16 cellular contexts compared by ENCODE assay signal in genomic region chr18:35854095-35854494, GRCh38.
DNase-seq lines count a peak whose midpoint lies in the region; ATAC-seq, FAIRE-seq and TF ChIP-seq lines count a peak whose summit lies in the region.
"Had no signal": no experiment of that assay in that cellular context is flagged by ENCODE, and none has a peak within 500 bp of the region (broad histone marks: within the 10 kb centered on the region; RNA-seq: fewer than 3 reads in every experiment).

No MANE protein-coding gene starts in this region.

- H2AFZ ChIP-seq in H1 (ENCODE audit: low read length), result no peak overlapping the region

- H3K18ac ChIP-seq in H1 (ENCODE audit: extremely low read depth, low read length) (peak overlapping the region; percentile 75), mesendoderm (ENCODE audit: low read length) (peak overlapping the region; percentile 65)

- H3K23ac ChIP-seq in H1 (ENCODE audit: insufficient read length) (no peak overlapping the region), mesendoderm (ENCODE audit: low read length) (no peak overlapping the region)

- no peak for TF ChIP-seq POLR2A in H1 (IDR thresholded peaks at IDR 0.05; ENCODE audit: control extremely low read depth in 1 of 2, low read depth in 2 of 2, low read length in 2 of 2)

- H3K4me3 ChIP-seq in H1 (ENCODE audit: extremely low read depth in 1 of 4, insufficient read depth in 2 of 4, low read depth in 3 of 4, low read length in 4 of 4) (no peak overlapping the region), mesendoderm (ENCODE audit: low read length) (no peak overlapping the region)
- H3K4me3 ChIP-seq: BLaER1 treated with 17β-estradiol and CSF1 and Interleukin-3, amounts not matched to agents 10 nM and 100 nM; GM12878; HAP-1 had no signal

- peak; percentile 25 to 53 for ATAC-seq in left cardiac atrium
- no peak for ATAC-seq in stimulated activated naive CD8-positive, alpha-beta T cell treated with anti-CD3 and anti-CD28 coated beads, Interleukin-15, Interleukin-2, amounts not matched to agents 100 U/mL and 50 U/mL, for 24 hours
- ATAC-seq: CD8-positive, alpha-beta T cell; GM12878 had no signal

- no peak overlapping the region; the same call in 1 of the 2 replicates for H2BK5ac ChIP-seq in H1 (ENCODE audit: low read depth, low read length)
- no peak overlapping the region for H2BK5ac ChIP-seq in mesendoderm (ENCODE audit: low read length)

- no peak overlapping the region for H4K5ac ChIP-seq in H1 (ENCODE audit: insufficient read length, low read depth, low read length)
- no peak overlapping the region for H4K5ac ChIP-seq in mesendoderm (ENCODE audit: low read length)

- H2BK15ac ChIP-seq in H1 (ENCODE audit: low read length) (no peak overlapping the region), mesendoderm (replicated peaks; ENCODE audit: low read depth) (no peak overlapping the region)

- H3K4me1 ChIP-seq in H1 (replicated peaks in 1 of 4; ENCODE audit: control insufficient read depth in 3 of 4, insufficient read depth in 4 of 4, low read length in 3 of 4) (peaks cover 6 to 20% (median 17%) of the 10 kb centered on the region in 4 experiments; a peak in 5 of 7 replicates), mesendoderm (ENCODE audit: control insufficient read depth, low read depth, low read length) (peaks cover 16% of the 10 kb centered on the region)
- H3K4me1 ChIP-seq: BLaER1 treated with 17β-estradiol and CSF1 and Interleukin-3, amounts not matched to agents 10 nM and 100 nM; HAP-1 had no signal

- FAIRE-seq in H1 (lab: Jason Lieb, UNC), result no peak
- FAIRE-seq: GM12878, GM19239 had no signal

- no peak overlapping the region for H3K14ac ChIP-seq in H1 (ENCODE audit: insufficient read length)

- H3K79me1 ChIP-seq in H1 (ENCODE audit: low read depth, low read length) (no peaks in the 10 kb centered on the region), mesendoderm (ENCODE audit: low read length) (no peaks in the 10 kb centered on the region)

- H3K9me3 ChIP-seq in H1 (ENCODE audit: insufficient read depth in 2 of 2, low read depth in 1 of 2, low read length in 1 of 2), result peaks cover 3 to 5% of the 10 kb centered on the region in 2 experiments; a peak in 1 of 4 replicates
- H3K9me3 ChIP-seq: HAP-1 had no signal

- intact Hi-C loops in left cardiac atrium (cut with DNase I), result no loop called here
- intact Hi-C loops in cardiac septum (cut with DNase I), result no loop called here

- POLR2A ChIA-PET in H1 (lab: Charles Lee; ENCODE audit: partially characterized antibody), result no interaction called here

- DNase-seq in left cardiac atrium (no peak), cardiac septum (ENCODE audit: low spot score) (no peak), H1 (ENCODE audit: low read depth in 1 of 2, low spot score in 2 of 2) (no peak), mesendoderm (no peak), ureter (ENCODE audit: low spot score) (peak; percentile 34), NCI-H1417 (lab: John Stamatoyannopoulos, UW) (no peak)
- DNase-seq in stimulated activated naive CD8-positive, alpha-beta T cell treated with anti-CD3 and anti-CD28 coated beads, Interleukin-15, Interleukin-2, amounts not matched to agents 100 U/mL and 50 U/mL, for 24 hours, result no peak
- DNase-seq: 8988T; Calu3; CD8-positive, alpha-beta T cell; DMS79 treated with DMSO at 0.1 percent for 48 hours had no signal

- TF ChIP-seq RAD21 in H1 (IDR thresholded peaks at IDR 0.05 in 1 of 2, conservative IDR thresholded peaks at IDR 0.05 in 1 of 2; ENCODE audit: low read depth in 2 of 2, low read length in 2 of 2), result no peak

- H3K36me3 ChIP-seq in H1 (ENCODE audit: control insufficient read depth in 2 of 4, insufficient read depth in 4 of 4, low read length in 3 of 4) (peaks cover 0 to 3% (median 0%) of the 10 kb centered on the region in 4 experiments; a peak in 1 of 8 replicates), mesendoderm (ENCODE audit: control insufficient read depth, insufficient read depth, low read length) (no peaks in the 10 kb centered on the region)
- H3K36me3 ChIP-seq: BLaER1 treated with 17β-estradiol and CSF1 and Interleukin-3, amounts not matched to agents 10 nM and 100 nM; HAP-1 had no signal

- H3K27me3 ChIP-seq in H1 (replicated peaks in 1 of 4; ENCODE audit: control insufficient read depth in 3 of 4, extremely low read depth in 1 of 4, insufficient read depth in 3 of 4, low read length in 3 of 4), result no peaks in the 10 kb centered on the region
- H3K27me3 ChIP-seq in mesendoderm (ENCODE audit: insufficient read depth, low read length, poor library complexity), result no peaks in the 10 kb centered on the region
- H3K27me3 ChIP-seq: BLaER1 treated with 17β-estradiol and CSF1 and Interleukin-3, amounts not matched to agents 10 nM and 100 nM had no signal

- no peaks in the 10 kb centered on the region for H3K79me2 ChIP-seq in H1 (ENCODE audit: control insufficient read depth in 1 of 2, insufficient read depth in 2 of 2, low read length in 2 of 2)
- no peaks in the 10 kb centered on the region for H3K79me2 ChIP-seq in mesendoderm (ENCODE audit: control insufficient read depth, insufficient read depth, low read length)

- H3K4ac ChIP-seq in H1 (replicated peaks; ENCODE audit: insufficient read length, low read depth, low read length) (no peak overlapping the region), mesendoderm (ENCODE audit: low read depth, low read length) (peak overlapping the region; percentile 24)

- H3K9ac ChIP-seq in H1 (replicated peaks in 1 of 4; ENCODE audit: extremely low read depth in 1 of 4, low read depth in 3 of 4, low read length in 3 of 4), result no peak overlapping the region
- no peak overlapping the region for H3K9ac ChIP-seq in mesendoderm (ENCODE audit: low read length)
- H3K9ac ChIP-seq: BLaER1 treated with 17β-estradiol and CSF1 and Interleukin-3, amounts not matched to agents 10 nM and 100 nM had no signal

- H3K27ac ChIP-seq in H1 (ENCODE audit: low read depth, low read length), result no peak overlapping the region
- H3K27ac ChIP-seq in mesendoderm (ENCODE audit: low read depth, low read length), result no peak overlapping the region
- H3K27ac ChIP-seq: BLaER1 treated with 17β-estradiol and CSF1 and Interleukin-3, amounts not matched to agents 10 nM and 100 nM; HL-60 had no signal

- H3K4me2 ChIP-seq in H1 (ENCODE audit: insufficient read depth in 1 of 2, low read depth in 2 of 2, low read length in 2 of 2), result no peak overlapping the region
- H3K4me2 ChIP-seq in mesendoderm (ENCODE audit: low read length), result no peak overlapping the region
- H3K4me2 ChIP-seq: BLaER1 treated with 17β-estradiol and CSF1 and Interleukin-3, amounts not matched to agents 10 nM and 100 nM had no signal

- no peak overlapping the region for H4K91ac ChIP-seq in H1 (replicated peaks; ENCODE audit: insufficient read length, low read length)

- H2AK5ac ChIP-seq in H1 (ENCODE audit: low read depth, low read length) (peak overlapping the region; percentile 28; the same call in 1 of the 2 replicates), mesendoderm (ENCODE audit: low read length) (no peak overlapping the region)

- no peaks in the 10 kb centered on the region; the same call in 1 of the 2 replicates for H3K23me2 ChIP-seq in H1 (ENCODE audit: low read depth, low read length)

- H2BK20ac ChIP-seq in H1 (ENCODE audit: low read length), result peak overlapping the region; percentile 77

- no peak for TF ChIP-seq CTCF in H1 (IDR thresholded peaks at IDR 0.05; ENCODE audit: control extremely low read depth in 1 of 3, insufficient read depth in 1 of 3, low read depth in 1 of 3, low read length in 3 of 3)

- CTCF ChIA-PET in H1 (lab: Charles Lee; ENCODE audit: partially characterized antibody), result interaction anchor here (0.8 to 2.9 kb wide), 2 partner anchors 8 to 16 kb away, joined by 3 to 11 read pairs; no protein-coding TSS in a partner anchor

- H3K56ac ChIP-seq in H1 (replicated peaks; ENCODE audit: insufficient read length, low read depth, low read length), result no peak overlapping the region
- H3K56ac ChIP-seq in mesendoderm (ENCODE audit: low read length), result no peak overlapping the region

- H4K8ac ChIP-seq in H1 (ENCODE audit: extremely low read depth, insufficient read depth, low read length) (no peak overlapping the region), mesendoderm (ENCODE audit: low read depth, low read length) (no peak overlapping the region)

- TF ChIP-seq EP300 in H1 (IDR thresholded peaks at IDR 0.05; ENCODE audit: borderline replicate concordance in 1 of 2, low read depth in 2 of 2, low read length in 2 of 2), result no peak

- 89% methylated on average over 5 of the region's 5 CpGs; no CpG with 5 or more reads in 1 of the 2 experiments for WGBS in H1 (ENCODE audit: extremely low coverage in 1 of 2, insufficient coverage in 1 of 2, insufficient read length in 1 of 2, insufficient replicate concordance in 2 of 2, low coverage in 1 of 2, low lambda C conversion rate in 2 of 2, missing lambda C conversion rate in 1 of 2), 2 experiments
- WGBS in mesendoderm (ENCODE audit: extremely low coverage, insufficient coverage, low lambda C conversion rate), result no CpG with 5 or more reads among the region's 5 CpGs

- H2BK120ac ChIP-seq in H1 (replicated peaks; ENCODE audit: low read depth, low read length) (no peak overlapping the region), mesendoderm (ENCODE audit: low read depth, low read length) (no peak overlapping the region)

- H4K20me1 ChIP-seq in H1 (replicated peaks in 1 of 2; ENCODE audit: control insufficient read depth in 1 of 2, insufficient read depth in 2 of 2, low read length in 2 of 2), result no peaks in the 10 kb centered on the region
- H4K20me1 ChIP-seq: BLaER1 treated with 17β-estradiol and CSF1 and Interleukin-3, amounts not matched to agents 10 nM and 100 nM had no signal

- peak overlapping the region; percentile 93; the same call in 1 of the 2 replicates for H2BK12ac ChIP-seq in H1 (ENCODE audit: low read depth, low read length)

TF ChIP-seq in H1, 55 proteins besides CTCF, POLR2A, EP300 and RAD21 (continues in another document):
- TF ChIP-seq GTF2F1 (IDR thresholded peaks at IDR 0.05; ENCODE audit: borderline replicate concordance, low read depth, low read length) (no peak), SIRT6 (IDR thresholded peaks at IDR 0.05; ENCODE audit: low read length) (no peak), SIX5 (IDR thresholded peaks at IDR 0.05; ENCODE audit: low read depth, low read length) (no peak), TBP (IDR thresholded peaks at IDR 0.05; ENCODE audit: low read depth, low read length) (no peak), SP1 (IDR thresholded peaks at IDR 0.05; ENCODE audit: low read depth, low read length) (no peak), EZH2 (IDR thresholded peaks at IDR 0.05; ENCODE audit: low read depth, low read length, severe bottlenecking) (no peak), CREB1 (IDR thresholded peaks at IDR 0.05) (no peak)
